Comparison of ENCODE assay signal across 17 cellular contexts in genomic region chr9:82597225-82598158, GRCh38.
DNase-seq lines count a peak whose midpoint lies in the region; ATAC-seq and TF ChIP-seq lines count a peak whose summit lies in the region.
"Had no signal": no experiment of that assay in that cellular context is flagged by ENCODE, and none has a peak within 500 bp of the region (broad histone marks: within the 10 kb centered on the region; RNA-seq: fewer than 3 reads in every experiment).

No MANE protein-coding gene starts in this region.

- H3K4me1 ChIP-seq in BE2C (peaks cover 41% of the 10 kb centered on the region), mesenchymal stem cell (ENCODE audit: control insufficient read depth, insufficient read depth, low read depth, low read length) (no peaks in the 10 kb centered on the region)
- H3K4me1 ChIP-seq: adrenal gland, HAP-1 had no signal

- no peak overlapping the region for H3K9ac ChIP-seq in mesenchymal stem cell (ENCODE audit: low read length)

- H3K4me2 ChIP-seq in mesenchymal stem cell (ENCODE audit: low read length, poor library complexity, severe bottlenecking), result no peak overlapping the region

- DNase-seq in BE2C, result peak; percentile 55
- DNase-seq in NCI-H1092 treated with DMSO at 0.1 percent for 48 hours (lab: John Stamatoyannopoulos, UW), result peak; percentile 83
- peak; percentile 53 for DNase-seq in brain microvascular endothelial cell
- peak; percentile 32 for DNase-seq in mesenchymal stem cell
- DNase-seq in NCI-H226, result no peak
- DNase-seq in NCI-H1694 treated with DMSO at 0.1 percent for 48 hours (lab: John Stamatoyannopoulos, UW), result no peak
- DNase-seq in LoVo (ENCODE audit: low spot score), result no peak
- DNase-seq: activated B cell treated with CpG ODN at 0.5 μM for 24 hours; activated CD8-positive, alpha-beta T cell treated with anti-CD3 and anti-CD28 coated beads, Interleukin-2, amount 10 ng/mL, durations not matched to agents 7 days and 5 days; adrenal gland; Karpas-422; midbrain; NCI-H2081 treated with DMSO at 0.1 percent for 48 hours; stimulated activated CD4-positive, alpha-beta T cell treated with anti-CD3 and anti-CD28 coated beads, Interleukin-2, amount 100 ng/mL, for 48 hours; T-helper 17 cell had no signal

- no peak overlapping the region for H2AFZ ChIP-seq in mesenchymal stem cell (ENCODE audit: low read depth, low read length)

- no peak overlapping the region for H2AK5ac ChIP-seq in mesenchymal stem cell (ENCODE audit: low read length, severe bottlenecking)

- no peak overlapping the region for H4K91ac ChIP-seq in mesenchymal stem cell (ENCODE audit: low read length)

- no peak overlapping the region for H3K4ac ChIP-seq in mesenchymal stem cell (ENCODE audit: low read depth in 1 of 2, low read length in 2 of 2)

- H2BK15ac ChIP-seq in mesenchymal stem cell (ENCODE audit: low read depth, poor library complexity, severe bottlenecking), result no peak overlapping the region

- 46% methylated on average over 7 of the region's 12 CpGs for WGBS in mesenchymal stem cell

- H3K27me3 ChIP-seq in BE2C (no peaks in the 10 kb centered on the region), brain microvascular endothelial cell (replicated peaks) (no peaks in the 10 kb centered on the region), mesenchymal stem cell (ENCODE audit: control insufficient read depth in 1 of 2, insufficient read depth in 1 of 2, low read length in 2 of 2) (no peaks in the 10 kb centered on the region)
- H3K27me3 ChIP-seq: adrenal gland had no signal

- no peak for ATAC-seq in GM19035 (IDR thresholded peaks at IDR 0.05; ENCODE audit: unreplicated experiment)
- ATAC-seq: activated CD8-positive, alpha-beta T cell treated with anti-CD3 and anti-CD28 coated beads, Interleukin-2, amount 10 ng/mL, durations not matched to agents 7 days and 5 days; T-helper 17 cell had no signal

- no peak overlapping the region for H2BK5ac ChIP-seq in mesenchymal stem cell (ENCODE audit: low read depth, low read length, poor library complexity, severe bottlenecking)

- H3K79me1 ChIP-seq in mesenchymal stem cell (replicated peaks; ENCODE audit: low read length, poor library complexity, severe bottlenecking), result no peaks in the 10 kb centered on the region

- peak overlapping the region; percentile 17 to 57 for H3K18ac ChIP-seq in mesenchymal stem cell (ENCODE audit: low read depth in 1 of 2, low read length in 2 of 2)

- H4K8ac ChIP-seq in mesenchymal stem cell (ENCODE audit: low read length), result no peak overlapping the region

- TF ChIP-seq CTCF in BE2C (IDR thresholded peaks at IDR 0.05; ENCODE audit: low read depth, low read length) (no peak), brain microvascular endothelial cell (IDR thresholded peaks at IDR 0.05; ENCODE audit: low read depth, low read length, missing control alignments) (no peak)

- peak overlapping the region; percentile 52 to 84 for H2BK12ac ChIP-seq in mesenchymal stem cell (ENCODE audit: low read length in 2 of 2)

- H3K27ac ChIP-seq in brain microvascular endothelial cell, result no peak overlapping the region
- no peak overlapping the region for H3K27ac ChIP-seq in mesenchymal stem cell (ENCODE audit: low read length, poor library complexity, severe bottlenecking)
- H3K27ac ChIP-seq: adrenal gland had no signal

- H3K14ac ChIP-seq in mesenchymal stem cell (ENCODE audit: low read length in 2 of 2), result no peak overlapping the region

- H3K9me3 ChIP-seq in BE2C (no peaks in the 10 kb centered on the region), mesenchymal stem cell (ENCODE audit: control insufficient read depth, low read length) (no peaks in the 10 kb centered on the region)
- H3K9me3 ChIP-seq: adrenal gland, HAP-1 had no signal

- H3K36me3 ChIP-seq in BE2C (no peaks in the 10 kb centered on the region), brain microvascular endothelial cell (replicated peaks) (no peaks in the 10 kb centered on the region), mesenchymal stem cell (ENCODE audit: control insufficient read depth in 1 of 2, insufficient read depth in 2 of 2, low read depth in 1 of 2, low read length in 2 of 2) (no peaks in the 10 kb centered on the region)
- H3K36me3 ChIP-seq: adrenal gland, HAP-1 had no signal

- no peak overlapping the region for H3K23ac ChIP-seq in mesenchymal stem cell (ENCODE audit: low read length in 2 of 2)

- H3K4me3 ChIP-seq in BE2C (ENCODE audit: low read depth, low read length), result peak overlapping the region; percentile 32
- no peak overlapping the region for H3K4me3 ChIP-seq in brain microvascular endothelial cell (ENCODE audit: low read depth, low read length)
- no peak overlapping the region for H3K4me3 ChIP-seq in mesenchymal stem cell (ENCODE audit: insufficient read depth in 1 of 2, low read depth in 1 of 2, low read length in 2 of 2)
- H3K4me3 ChIP-seq: adrenal gland, HAP-1 had no signal

- no peak overlapping the region for H2BK120ac ChIP-seq in mesenchymal stem cell (ENCODE audit: low read depth, low read length)

- in situ Hi-C loops in brain microvascular endothelial cell (cut with HindIII; ENCODE audit: low pct_ligation_motif_present, low sequenced_read_pairs), result no loop called here

Comparison
In these comparisons a context has a peak if more than half of its experiments do, and no peak if none do; other contexts are left out.
1. DNase-seq: peak in BE2C (single experiment), NCI-H1092 treated with DMSO at 0.1 percent for 48 hours (single experiment), brain microvascular endothelial cell (single experiment) and mesenchymal stem cell (single experiment); none in NCI-H226 (single experiment), NCI-H1694 treated with DMSO at 0.1 percent for 48 hours (single experiment) and LoVo (single experiment).